In the genomic region with DNA sequence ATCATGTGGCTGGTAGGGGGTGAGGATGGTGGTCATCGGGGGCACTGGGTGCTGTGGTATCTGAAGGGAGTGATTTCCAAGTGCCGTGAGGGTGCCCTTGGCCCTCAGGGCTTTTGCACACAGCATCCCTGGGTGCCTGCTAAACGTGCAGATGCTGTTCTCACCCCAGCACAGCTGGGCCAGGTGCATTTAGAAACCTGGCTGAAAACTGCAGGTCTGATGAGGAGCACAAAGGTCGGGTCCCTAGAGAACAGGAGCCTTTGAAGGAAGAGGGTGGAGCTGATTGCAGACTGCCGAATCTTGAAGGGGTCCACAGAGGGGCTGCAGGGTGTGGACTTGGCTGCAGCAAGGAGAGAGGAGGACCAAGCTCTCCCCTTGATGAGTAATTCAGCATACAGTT, we compare ENCODE assay signal across 15 cellular contexts. TPM values are rescaled to one million over a fixed set of nuclear protein-coding genes. Genes with fewer than 3 reads are reported as not detected.
DNase-seq lines count a peak whose midpoint lies in the region; ATAC-seq and TF ChIP-seq lines count a peak whose summit lies in the region.
"Had no signal": no experiment of that assay in that cellular context is flagged by ENCODE, and none has a peak within 500 bp of the region (broad histone marks: within the 10 kb centered on the region; RNA-seq: fewer than 3 reads in every experiment).

No MANE protein-coding gene starts in this region.

- ATAC-seq in GM23338 (no peak), GM19467 (IDR thresholded peaks at IDR 0.05; ENCODE audit: unreplicated experiment) (no peak)
- ATAC-seq: activated CD8-positive, alpha-beta memory T cell treated with anti-CD3 and anti-CD28 coated beads, Interleukin-2, amount 10 ng/mL, durations not matched to agents 7 days and 5 days; esophagus mucosa had no signal

- WGBS in neuronal stem cell (ENCODE audit: extremely low coverage in 2 of 2, insufficient read length in 2 of 2, insufficient replicate concordance in 1 of 2), 2 donors: no CpG with 5 or more reads among the region's 5 CpGs

- peak overlapping the region; percentile 33 for H3K18ac ChIP-seq in neuronal stem cell (ENCODE audit: low read length)

- no peak overlapping the region for H3K4me3 ChIP-seq in AG04450 (ENCODE audit: low read depth, low read length)
- H3K4me3 ChIP-seq in GM23338: no peak overlapping the region
- H3K4me3 ChIP-seq in neuronal stem cell (ENCODE audit: low read length in 2 of 2): no peak overlapping the region
- H3K4me3 ChIP-seq in A673 (ENCODE audit: low read depth, low read length, poor library complexity, severe bottlenecking): no peak overlapping the region

- peaks cover 73% of the 10 kb centered on the region for H3K4me1 Mint-ChIP-seq in GM23338

- H3K79me1 ChIP-seq in neuronal stem cell (ENCODE audit: low read depth, low read length): peaks cover 26% of the 10 kb centered on the region

- H3K79me2 ChIP-seq in GM23338 (replicated peaks; ENCODE audit: insufficient read depth): peaks cover 95% of the 10 kb centered on the region

- H3K23ac ChIP-seq in neuronal stem cell (ENCODE audit: low read depth, low read length, poor library complexity): peak overlapping the region; percentile 66

- peak overlapping the region; percentile 22 for H3K14ac ChIP-seq in neuronal stem cell (ENCODE audit: low read length)

- H2BK5ac ChIP-seq in neuronal stem cell (ENCODE audit: low read length): no peak overlapping the region

- intact Hi-C loops in A673 (cut with micrococcal nuclease; ENCODE audit: unreplicated experiment): no loop called here

- H3K27ac ChIP-seq in AG04450 (ENCODE audit: low read depth, low read length): peak overlapping the region; percentile 39
- no peak overlapping the region for H3K27ac ChIP-seq in GM23338 (ENCODE audit: low read depth)
- H3K27ac ChIP-seq in cingulate gyrus (ENCODE audit: low read depth, low read length): peak overlapping the region; percentile 35
- no peak overlapping the region for H3K27ac ChIP-seq in neuronal stem cell (replicated peaks; ENCODE audit: low read length)
- H3K27ac ChIP-seq in A673 (ENCODE audit: low read depth, low read length, poor library complexity, severe bottlenecking): no peak overlapping the region

- DNase-seq in AG04450 (ENCODE audit: low read depth, low spot score) (no peak), GM23338 (ENCODE audit: low spot score) (no peak), neuronal stem cell (ENCODE audit: low spot score) (no peak), HEK293T (ENCODE audit: extremely low spot score) (no peak), A673 (ENCODE audit: low spot score) (no peak), anterior cingulate cortex (lab: John Stamatoyannopoulos, UW) (no peak)
- DNase-seq: activated CD8-positive, alpha-beta memory T cell treated with anti-CD3 and anti-CD28 coated beads, Interleukin-2, amount 10 ng/mL, durations not matched to agents 7 days and 5 days; cortex of kidney; hippocampal formation; NCI-H2227 treated with DMSO at 0.1 percent for 48 hours; stimulated activated CD4-positive, alpha-beta T cell treated with anti-CD3 and anti-CD28 coated beads, Interleukin-15, amount 100 ng/mL, for 24 hours had no signal

- peaks cover 13% of the 10 kb centered on the region for H3K27me3 Mint-ChIP-seq in GM23338 (ENCODE audit: insufficient read depth, low read depth, poor library complexity)
- H3K27me3 Mint-ChIP-seq: activated CD8-positive, alpha-beta memory T cell treated with anti-CD3 and anti-CD28 coated beads, Interleukin-2, amount 10 ng/mL, durations not matched to agents 7 days and 5 days; activated naive CD4-positive, alpha-beta T cell treated with anti-CD3 and anti-CD28 coated beads, Interleukin-2, amount 50 U/mL, for 24 hours had no signal

- POLR2A ChIA-PET in AG04450 (lab: Yijun Ruan, JAX) (interaction anchor here (0.6 kb wide), 1 partner anchor 13 kb away, joined by 3 read pairs; no protein-coding TSS in a partner anchor), HEK293T (lab: Yijun Ruan, JAX) (no interaction called here), A673 (lab: Charles Lee; ENCODE audit: low non-redundant PET) (no interaction called here)

- H3K4me2 ChIP-seq in GM23338 (no peak overlapping the region), neuronal stem cell (ENCODE audit: insufficient read depth, low read length, poor library complexity, severe bottlenecking) (no peak overlapping the region)

- no peak overlapping the region for H4K91ac ChIP-seq in neuronal stem cell (ENCODE audit: low read depth, low read length, poor library complexity)

- CTCF ChIA-PET in AG04450 (lab: Charles Lee) (no interaction called here), HEK293T (lab: Yijun Ruan, JAX) (interaction anchor here (0.8 to 1.7 kb wide), 2 partner anchors 41 to 94 kb away, joined by 3 to 4 read pairs; no protein-coding TSS in a partner anchor), A673 (lab: Charles Lee) (no interaction called here)

- H4K8ac ChIP-seq in neuronal stem cell (ENCODE audit: low read depth, low read length): no peak overlapping the region

- H3K9me2 ChIP-seq in GM23338 (ENCODE audit: insufficient read depth): no peaks in the 10 kb centered on the region

- H2BK12ac ChIP-seq in neuronal stem cell (ENCODE audit: low read length): no peak overlapping the region

- H3K36me3 Mint-ChIP-seq in GM23338 (ENCODE audit: low read depth): no peaks in the 10 kb centered on the region
- H3K36me3 Mint-ChIP-seq: activated CD8-positive, alpha-beta memory T cell treated with anti-CD3 and anti-CD28 coated beads, Interleukin-2, amount 10 ng/mL, durations not matched to agents 7 days and 5 days; activated naive CD4-positive, alpha-beta T cell treated with anti-CD3 and anti-CD28 coated beads, Interleukin-2, amount 50 U/mL, for 24 hours had no signal

- peak overlapping the region; percentile 68; the same call in 1 of the 2 replicates for H3K27ac Mint-ChIP-seq in GM23338
- H3K27ac Mint-ChIP-seq: activated CD8-positive, alpha-beta memory T cell treated with anti-CD3 and anti-CD28 coated beads, Interleukin-2, amount 10 ng/mL, durations not matched to agents 7 days and 5 days; activated naive CD4-positive, alpha-beta T cell treated with anti-CD3 and anti-CD28 coated beads, Interleukin-2, amount 50 U/mL, for 24 hours had no signal

- H3K9ac ChIP-seq in neuronal stem cell (ENCODE audit: low read depth, low read length, poor library complexity): no peak overlapping the region

- BruUV-seq in A673 (replicated peaks; lab: Mats Ljungman, UMichigan): no TSS peak

- H3K4ac ChIP-seq in neuronal stem cell (ENCODE audit: low read length): no peak overlapping the region

- no peak overlapping the region for H2AK5ac ChIP-seq in neuronal stem cell (ENCODE audit: low read depth, low read length)

- no peak overlapping the region for H2AFZ ChIP-seq in GM23338
- H2AFZ ChIP-seq in neuronal stem cell (ENCODE audit: low read length): no peak overlapping the region

- TF ChIP-seq CTCF in AG04450 (IDR thresholded peaks at IDR 0.05; ENCODE audit: low read depth, low read length): no peak
- TF ChIP-seq CTCF in GM23338 (conservative IDR thresholded peaks at IDR 0.05; ENCODE audit: low read depth in 2 of 2): no peak
- TF ChIP-seq CTCF in A673 (conservative IDR thresholded peaks at IDR 0.05; ENCODE audit: low read depth, low read length): no peak

- H3K4me1 ChIP-seq in GM23338 (ENCODE audit: insufficient read depth) (peaks cover 9% of the 10 kb centered on the region; the same call in 1 of the 2 replicates), neuronal stem cell (ENCODE audit: control insufficient read depth in 2 of 2, insufficient read depth in 1 of 2, low read depth in 1 of 2, low read length in 2 of 2) (peaks cover 16 to 25% of the 10 kb centered on the region in 2 donors), A673 (ENCODE audit: insufficient read depth, low read length, poor library complexity, severe bottlenecking) (peaks cover 31% of the 10 kb centered on the region)

- no peaks in the 10 kb centered on the region for H3K36me3 ChIP-seq in GM23338 (ENCODE audit: insufficient read depth)
- H3K36me3 ChIP-seq in neuronal stem cell (replicated peaks in 1 of 2; ENCODE audit: control insufficient read depth in 2 of 2, insufficient read depth in 2 of 2, low read length in 2 of 2): peaks cover 2 to 10% of the 10 kb centered on the region in 2 donors
- no peaks in the 10 kb centered on the region for H3K36me3 ChIP-seq in A673 (ENCODE audit: insufficient read depth, low read length, poor library complexity, severe bottlenecking)

- peaks cover 9% of the 10 kb centered on the region; the same call in 1 of the 2 replicates for H4K20me1 ChIP-seq in GM23338 (replicated peaks; ENCODE audit: insufficient read depth)

- H3F3A ChIP-seq in GM23338 (replicated peaks; ENCODE audit: low read depth): no peaks in the 10 kb centered on the region

- H3K9me3 ChIP-seq in AG04450 (ENCODE audit: control insufficient read depth, insufficient read depth, low read length): no peaks in the 10 kb centered on the region
- no peaks in the 10 kb centered on the region for H3K9me3 ChIP-seq in neuronal stem cell (replicated peaks in 1 of 2; ENCODE audit: control insufficient read depth in 2 of 2, insufficient read depth in 1 of 2, low read depth in 1 of 2, low read length in 2 of 2)
- H3K9me3 ChIP-seq in A673 (ENCODE audit: low read depth, low read length, poor library complexity, severe bottlenecking): no peaks in the 10 kb centered on the region

- H3K4me3 Mint-ChIP-seq in GM23338: no peak overlapping the region
- H3K4me3 Mint-ChIP-seq: activated CD8-positive, alpha-beta memory T cell treated with anti-CD3 and anti-CD28 coated beads, Interleukin-2, amount 10 ng/mL, durations not matched to agents 7 days and 5 days; activated naive CD4-positive, alpha-beta T cell treated with anti-CD3 and anti-CD28 coated beads, Interleukin-2, amount 50 U/mL, for 24 hours had no signal

- no peak overlapping the region for H2BK120ac ChIP-seq in neuronal stem cell (ENCODE audit: low read depth, low read length)

- H3K27me3 ChIP-seq in AG04450 (ENCODE audit: control insufficient read depth, insufficient read depth, low read length): no peaks in the 10 kb centered on the region
- no peaks in the 10 kb centered on the region for H3K27me3 ChIP-seq in GM23338 (ENCODE audit: insufficient read depth)
- no peaks in the 10 kb centered on the region for H3K27me3 ChIP-seq in neuronal stem cell (ENCODE audit: control insufficient read depth in 3 of 3, insufficient read depth in 3 of 3, low read depth in 1 of 3, low read length in 3 of 3)
- H3K27me3 ChIP-seq in A673 (replicated peaks; ENCODE audit: insufficient read depth, low read depth, low read length, poor library complexity): no peaks in the 10 kb centered on the region

- no peaks in the 10 kb centered on the region; the same call in 2 of the 3 replicates for H3K9me3 Mint-ChIP-seq in GM23338
- H3K9me3 Mint-ChIP-seq: activated naive CD4-positive, alpha-beta T cell treated with anti-CD3 and anti-CD28 coated beads, Interleukin-2, amount 50 U/mL, for 24 hours had no signal

- H2BK15ac ChIP-seq in neuronal stem cell (ENCODE audit: low read length): no peak overlapping the region

TF ChIP-seq in HEK293T, 16 proteins besides CTCF, POLR2A, EP300 and RAD21 (continues in another document):
- TF ChIP-seq HDGF (IDR thresholded peaks at IDR 0.05; ENCODE audit: borderline replicate concordance): no peak

RNA-seq across cellular contexts. Expression of a gene that starts 32.0 kb away (rescaled TPM):
- 7.6 and 12.8 TPM in 2 replicates for polyA plus RNA-seq in AG04450 (2011; rRNA removed)
- 16.5 and 21.3 TPM in 2 replicates for polyA minus RNA-seq in AG04450 (2011; rRNA and poly(A)+ RNA removed)
- total RNA-seq in GM23338 (2014; rRNA removed; shearing (Covaris generic)): 25.9 and 30.9 TPM in 2 replicates
- 9.2 and 9.4 TPM in 2 replicates for polyA plus RNA-seq in GM23338 (2016; fragmentation: Nextera tagmentation; extraction: Ambion mirVana)
- 21.6 TPM for polyA plus RNA-seq in neuronal stem cell (2013, experiment 1 of 2)
- polyA plus RNA-seq in neuronal stem cell (2013, experiment 2 of 2): 24.3 TPM
- 35.8 and 42.1 TPM in 2 replicates for total RNA-seq in A673 (2021)

Comparison
In these comparisons a context has a peak if more than half of its experiments do, and no peak if none do; other contexts are left out.
1. H3K27ac ChIP-seq: peak in AG04450 (single experiment) and cingulate gyrus (single experiment); none in GM23338 (single experiment), neuronal stem cell (single experiment) and A673 (single experiment).